In the genomic region with DNA sequence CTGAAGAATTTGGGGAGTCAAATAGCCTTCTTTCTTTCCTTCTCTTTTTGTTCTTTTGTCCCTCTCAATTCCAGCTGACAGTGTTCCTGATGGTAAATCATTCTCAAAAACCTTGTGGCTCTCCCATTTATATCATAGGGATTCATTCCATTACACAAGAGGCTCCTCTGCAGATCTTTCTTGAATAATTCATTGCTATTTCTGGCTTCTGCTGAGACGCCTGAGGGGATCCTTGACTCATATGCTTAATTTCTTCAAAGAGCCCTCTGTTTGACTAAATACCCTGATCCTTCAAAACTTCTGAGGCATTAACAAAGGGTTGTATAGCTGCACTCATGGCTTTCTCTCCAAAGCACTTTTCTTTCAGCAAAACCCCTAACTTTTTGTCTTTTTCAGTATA, we compare ENCODE assay signal across 29 cellular contexts.
"Had no signal": no experiment of that assay in that cellular context is flagged by ENCODE, and none has a peak within 500 bp of the region (broad histone marks: within the 10 kb centered on the region; RNA-seq: fewer than 3 reads in every experiment).

No MANE protein-coding gene starts in this region.

- H3K9me3 ChIP-seq: adrenal gland, body of pancreas, Peyer's patch had no signal

- H3K27ac Mint-ChIP-seq: activated CD4-positive, alpha-beta T cell treated with anti-CD3 and anti-CD28 coated beads, Interleukin-2, amount 10 ng/mL, durations not matched to agents 24 days and 14 days; activated CD8-positive, alpha-beta T cell treated with anti-CD3 and anti-CD28 coated beads for 36 hours; activated naive CD4-positive, alpha-beta T cell treated with anti-CD3 and anti-CD28 coated beads, Interleukin-2, amount 50 U/mL, for 72 hours; activated T-helper 2 cell treated with anti-CD3 and anti-CD28 coated beads, Interferon-gamma antibody, Interleukin-2, Interleukin-4, amounts not matched to agents 10 μg/mL and 5 μg/mL and 100 μg/mL, durations not matched to agents 14 hours and 24 hours and 36 hours; T-helper 1 cell treated with Interleukin-12 subunit alpha and Interleukin-12 subunit beta and Interleukin-4 antibody, amounts not matched to agents 30 μg/mL and 1 μg/mL, for 36 hours; T-helper 2 cell treated with Interferon-gamma antibody and Interleukin-4, amounts not matched to agents 5 μg/mL and 100 μg/mL, for 36 hours had no signal

- DNase-seq: activated CD4-positive, alpha-beta T cell treated with anti-CD3 and anti-CD28 coated beads, Interleukin-2, amount 10 ng/mL, durations not matched to agents 24 days and 14 days; activated CD4-positive, alpha-beta T cell treated with anti-CD3 and anti-CD28 coated beads, Interleukin-2, amount 50 U/mL, for 4 hours; activated CD8-positive, alpha-beta T cell treated with anti-CD3 and anti-CD28 coated beads for 36 hours; activated gamma-delta T cell; activated naive CD4-positive, alpha-beta T cell treated with Interleukin-2 at 50 U/mL for 16 hours; activated T-cell treated with anti-CD3 and anti-CD28 coated beads, Interleukin-2, amount 50 U/mL, for 1 hour; adrenal gland; body of pancreas; caudate nucleus; MG63; NCI-H1048; NCI-H1105 treated with DMSO at 0.1 percent for 48 hours; NCI-H1436 treated with DMSO at 0.1 percent for 48 hours; NCI-H1694 treated with DMSO at 0.1 percent for 48 hours; NCI-H2029; NCI-H510A; NCI-H526; NCI-H748 treated with DMSO at 0.1 percent for 48 hours; NK-92 treated with Interleukin-12 subunit alpha and Interleukin-12 subunit beta, amount 100 ng/mL, for 24 hours; PC-3; Peyer's patch; SIG-M5 had no signal

- H3K27me3 Mint-ChIP-seq: activated CD4-positive, alpha-beta T cell treated with anti-CD3 and anti-CD28 coated beads, Interleukin-2, amount 10 ng/mL, durations not matched to agents 24 days and 14 days; activated CD8-positive, alpha-beta T cell treated with anti-CD3 and anti-CD28 coated beads for 36 hours had no signal

- ATAC-seq: activated CD8-positive, alpha-beta T cell treated with anti-CD3 and anti-CD28 coated beads for 36 hours; activated naive CD4-positive, alpha-beta T cell treated with anti-CD3 and anti-CD28 coated beads, Interleukin-2, amount 50 U/mL, for 72 hours; body of pancreas; K562; PC-3; Right ventricle myocardium inferior had no signal

- H3K27me3 ChIP-seq: adrenal gland, body of pancreas, MG63, Peyer's patch had no signal

- H3K4me3 ChIP-seq: adrenal gland, body of pancreas, K562, MG63, Peyer's patch had no signal

- H3K36me3 ChIP-seq: adrenal gland, MG63 had no signal

- H3K9me3 Mint-ChIP-seq: activated CD4-positive, alpha-beta T cell treated with anti-CD3 and anti-CD28 coated beads, Interleukin-2, amount 10 ng/mL, durations not matched to agents 24 days and 14 days had no signal

- H3K27ac ChIP-seq: adrenal gland, body of pancreas, Peyer's patch, RWPE1 had no signal

- H3K4me1 ChIP-seq: adrenal gland, body of pancreas, Peyer's patch had no signal

- H3K4me3 Mint-ChIP-seq: activated CD4-positive, alpha-beta T cell treated with anti-CD3 and anti-CD28 coated beads, Interleukin-2, amount 10 ng/mL, durations not matched to agents 24 days and 14 days; activated CD8-positive, alpha-beta T cell treated with anti-CD3 and anti-CD28 coated beads for 36 hours; T-helper 1 cell treated with Interleukin-12 subunit alpha and Interleukin-12 subunit beta and Interleukin-4 antibody, amounts not matched to agents 30 μg/mL and 1 μg/mL, for 36 hours; T-helper 2 cell treated with Interferon-gamma antibody and Interleukin-4, amounts not matched to agents 5 μg/mL and 100 μg/mL, for 36 hours had no signal

- H3K4me1 Mint-ChIP-seq: activated CD4-positive, alpha-beta T cell treated with anti-CD3 and anti-CD28 coated beads, Interleukin-2, amount 10 ng/mL, durations not matched to agents 24 days and 14 days had no signal
